In the genomic region with DNA sequence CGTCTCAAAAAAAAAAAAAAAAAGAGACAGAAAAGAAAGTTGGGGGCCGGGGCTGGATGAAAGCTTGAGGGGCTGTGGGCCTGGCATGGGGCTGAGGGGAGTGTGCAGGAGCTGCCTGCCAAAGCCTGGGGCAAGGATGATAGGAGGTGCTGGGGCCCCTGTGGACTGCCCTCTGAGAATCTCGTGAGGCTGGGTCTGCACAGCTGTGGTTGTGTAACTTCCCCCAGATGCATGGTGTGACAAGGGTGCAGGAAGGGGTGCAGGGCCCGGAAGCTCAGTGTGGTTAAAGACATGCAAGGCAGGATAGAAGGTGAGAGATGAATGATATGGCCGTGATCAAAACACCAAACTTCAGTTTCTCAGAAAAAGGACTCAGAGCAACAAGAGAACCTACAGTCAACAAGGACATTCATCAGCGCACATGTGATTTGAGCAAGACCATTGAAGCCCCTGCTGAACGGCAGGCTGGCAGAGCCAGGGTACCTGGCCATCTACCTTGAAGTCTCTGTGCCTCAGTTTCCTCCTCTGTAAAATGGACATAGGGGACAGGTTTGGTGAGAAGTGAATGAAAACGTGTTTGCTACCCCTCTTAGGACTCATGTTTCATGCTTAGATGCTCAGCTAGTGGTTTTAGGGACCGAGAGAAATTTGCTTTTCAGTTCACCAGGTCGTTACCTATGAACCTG, we compare ENCODE assay signal across 9 cellular contexts. TPM values are rescaled to one million over a fixed set of nuclear protein-coding genes. Genes with fewer than 3 reads are reported as not detected.
A peak's percentile ranks its signal among the peaks of the same experiment; 100 is the strongest.
DNase-seq lines count a peak whose midpoint lies in the region; ATAC-seq and TF ChIP-seq lines count a peak whose summit lies in the region.
"Had no signal": no experiment of that assay in that cellular context is flagged by ENCODE, and none has a peak within 500 bp of the region (broad histone marks: within the 10 kb centered on the region; RNA-seq: fewer than 3 reads in every experiment).

No MANE protein-coding gene starts in this region.

- peak overlapping the region; percentile 95 for H3K27ac Mint-ChIP-seq in activated T-helper 17 cell treated with anti-CD3 and anti-CD28 coated beads, Interleukin-2, amount 50 U/mL, for 72 hours

- H3K27ac ChIP-seq in brain microvascular endothelial cell, result no peak overlapping the region
- H3K27ac ChIP-seq: VCaP had no signal

- in situ Hi-C loops in brain microvascular endothelial cell (cut with HindIII; ENCODE audit: low pct_ligation_motif_present, low sequenced_read_pairs), result no loop called here

- peak; percentile 71 for ATAC-seq in activated T-helper 17 cell treated with anti-CD3 and anti-CD28 coated beads, Interleukin-2, amount 50 U/mL, for 72 hours (replicated peaks)

- peak overlapping the region; percentile 76 for H3K4me3 Mint-ChIP-seq in activated T-helper 17 cell treated with anti-CD3 and anti-CD28 coated beads, Interleukin-2, amount 50 U/mL, for 72 hours

- no peaks in the 10 kb centered on the region for H3K9me3 Mint-ChIP-seq in activated T-helper 17 cell treated with anti-CD3 and anti-CD28 coated beads, Interleukin-2, amount 50 U/mL, for 72 hours

- no peaks in the 10 kb centered on the region for H3K36me3 ChIP-seq in brain microvascular endothelial cell (replicated peaks)
- no peaks in the 10 kb centered on the region for H3K36me3 ChIP-seq in MG63

- H3K4me1 Mint-ChIP-seq in activated T-helper 17 cell treated with anti-CD3 and anti-CD28 coated beads, Interleukin-2, amount 50 U/mL, for 72 hours, result peaks cover 50% of the 10 kb centered on the region

- DNase-seq in activated gamma-delta T cell treated with Interleukin-2 at 50 U/mL for 16 hours, result peak; percentile 90
- DNase-seq in activated gamma-delta T cell (lab: John Stamatoyannopoulos, UW), result no peak
- peak; percentile 68 for DNase-seq in NAMALWA (ENCODE audit: low spot score)
- peak; percentile 66 to 73 (median 70) for DNase-seq in stimulated activated CD4-positive, alpha-beta T cell treated with anti-CD3 and anti-CD28 coated beads, Interleukin-12 subunit alpha, Interleukin-12 subunit beta, amount 100 ng/mL, for 48 hours (ENCODE audit: low read depth in 2 of 3, low spot score in 1 of 3)
- DNase-seq in epidermal melanocyte (ENCODE audit: insufficient read length, low spot score), result no peak
- no peak for DNase-seq in brain microvascular endothelial cell
- no peak for DNase-seq in MG63

- no peak for TF ChIP-seq CTCF in brain microvascular endothelial cell (IDR thresholded peaks at IDR 0.05; ENCODE audit: low read depth, low read length, missing control alignments)

- no peaks in the 10 kb centered on the region for H3K27me3 Mint-ChIP-seq in activated T-helper 17 cell treated with anti-CD3 and anti-CD28 coated beads, Interleukin-2, amount 50 U/mL, for 72 hours

- H3K27me3 ChIP-seq in brain microvascular endothelial cell (replicated peaks) (peaks cover 2% of the 10 kb centered on the region), MG63 (peaks cover 26% of the 10 kb centered on the region)

- peaks cover 80% of the 10 kb centered on the region for H3K36me3 Mint-ChIP-seq in activated T-helper 17 cell treated with anti-CD3 and anti-CD28 coated beads, Interleukin-2, amount 50 U/mL, for 72 hours (ENCODE audit: low read depth)

- H3K9me3 ChIP-seq in MG63, result no peaks in the 10 kb centered on the region

- no peak overlapping the region for H3K4me3 ChIP-seq in brain microvascular endothelial cell (ENCODE audit: low read depth, low read length)
- H3K4me3 ChIP-seq in MG63, result no peak overlapping the region

RNA-seq across cellular contexts. Expression of gene IL32, which starts 9.6 kb away (rescaled TPM):
- total RNA-seq in activated T-helper 17 cell treated with anti-CD3 and anti-CD28 coated beads, Interleukin-2, amount 50 U/mL, for 72 hours, result 1,000 to 10,000 TPM; 3,603 to 3,666 TPM
- total RNA-seq in MG63 (2014; rRNA removed; shearing (Covaris generic); ENCODE audit: low replicate concordance), result 4.4 and 11.5 TPM in 2 replicates

RNA-seq across cellular contexts. Expression of gene ZSCAN10, which starts 24.1 kb away (rescaled TPM):
- under 1 TPM; 0.34 to 0.45 TPM for total RNA-seq in activated T-helper 17 cell treated with anti-CD3 and anti-CD28 coated beads, Interleukin-2, amount 50 U/mL, for 72 hours
- not detected in 2 replicates for total RNA-seq in MG63 (2014; rRNA removed; shearing (Covaris generic); ENCODE audit: low replicate concordance)

RNA-seq across cellular contexts. Expression of gene MMP25, which starts 28.6 kb away (rescaled TPM):
- total RNA-seq in activated T-helper 17 cell treated with anti-CD3 and anti-CD28 coated beads, Interleukin-2, amount 50 U/mL, for 72 hours, result 1 to 10 TPM; 5.9 to 7.1 TPM
- not detected in 2 replicates for total RNA-seq in MG63 (2014; rRNA removed; shearing (Covaris generic); ENCODE audit: low replicate concordance)

RNA-seq across cellular contexts. Expression of gene ZNF205, which starts 37.4 kb away (rescaled TPM):
- not detected for total RNA-seq in activated T-helper 17 cell treated with anti-CD3 and anti-CD28 coated beads, Interleukin-2, amount 50 U/mL, for 72 hours
- total RNA-seq in MG63 (2014; rRNA removed; shearing (Covaris generic); ENCODE audit: low replicate concordance), result 15.5 and 22.6 TPM in 2 replicates

RNA-seq across cellular contexts. Expression of gene BICDL2, which starts 38.3 kb away (rescaled TPM):
- 10 to 100 TPM in 1 of 2 donors, 1 to 10 TPM in 1; 1.1 to 12.1 TPM for total RNA-seq in activated T-helper 17 cell treated with anti-CD3 and anti-CD28 coated beads, Interleukin-2, amount 50 U/mL, for 72 hours
- not detected in 2 replicates for total RNA-seq in MG63 (2014; rRNA removed; shearing (Covaris generic); ENCODE audit: low replicate concordance)

Comparison
In these comparisons a context has a peak if more than half of its experiments do, and no peak if none do; other contexts are left out.
1. DNase-seq: peak in activated gamma-delta T cell treated with Interleukin-2 at 50 U/mL for 16 hours (single experiment), NAMALWA (single experiment) and stimulated activated CD4-positive, alpha-beta T cell treated with anti-CD3 and anti-CD28 coated beads, Interleukin-12 subunit alpha, Interleukin-12 subunit beta, amount 100 ng/mL, for 48 hours (3 of 3); none in activated gamma-delta T cell (single experiment), epidermal melanocyte (single experiment), brain microvascular endothelial cell (single experiment) and MG63 (single experiment).
2. RNA of gene IL32, which starts 9.6 kb away (total RNA-seq): 3,603 to 3,666 TPM in activated T-helper 17 cell treated with anti-CD3 and anti-CD28 coated beads, Interleukin-2, amount 50 U/mL, for 72 hours; 4.4 to 11.5 TPM in MG63; every median in the first group is over 100 times any median in the second.